8 cellular contexts compared by ENCODE assay signal in genomic region chr3:166489826-166490225, GRCh38.
"Had no signal": no experiment of that assay in that cellular context is flagged by ENCODE, and none has a peak within 500 bp of the region (broad histone marks: within the 10 kb centered on the region; RNA-seq: fewer than 3 reads in every experiment).

No MANE protein-coding gene starts in this region.

- H3K4me3 ChIP-seq: GM23248, GM23338, HAP-1 had no signal

- H3K36me3 ChIP-seq: HAP-1 had no signal

- H3K9me3 ChIP-seq: HAP-1 had no signal

- H3K27ac ChIP-seq: GM23248 had no signal

- H3K4me1 ChIP-seq: HAP-1 had no signal

- ATAC-seq: GM23338, HCT116 had no signal

- H3K9ac ChIP-seq: GM23248 had no signal

- H2AFZ ChIP-seq: GM23248 had no signal

- H3K4me2 ChIP-seq: GM23338 had no signal

- DNase-seq: GM23248, GOT3, H7, HCEC 1CT, HFFc6 had no signal
